In genomic region chr18:63016270-63016669, GRCh38 we compare ENCODE assay signal across 8 cellular contexts.
DNase-seq lines count a peak whose midpoint lies in the region; ATAC-seq and TF ChIP-seq lines count a peak whose summit lies in the region.

No MANE protein-coding gene starts in this region.

- H3K79me1 ChIP-seq in neuronal stem cell (ENCODE audit: low read depth, low read length): no peaks in the 10 kb centered on the region

- H2AFZ ChIP-seq in neuronal stem cell (ENCODE audit: low read length): no peak overlapping the region

- H2BK120ac ChIP-seq in neuronal stem cell (ENCODE audit: low read depth, low read length): no peak overlapping the region

- TF ChIP-seq CTCF in Caco-2 (IDR thresholded peaks at IDR 0.05; ENCODE audit: insufficient read depth in 1 of 2, low read depth in 1 of 2, low read length in 1 of 2, severe bottlenecking in 1 of 2, unreplicated experiment in 1 of 2): peak; percentile 40 to 60
- peak; percentile 74 to 86 (median 81) for TF ChIP-seq CTCF in uterus (IDR thresholded peaks at IDR 0.05)

- H3K4me1 ChIP-seq in Caco-2: no peaks in the 10 kb centered on the region
- no peaks in the 10 kb centered on the region for H3K4me1 ChIP-seq in neuronal stem cell (ENCODE audit: control insufficient read depth in 2 of 2, insufficient read depth in 1 of 2, low read depth in 1 of 2, low read length in 2 of 2)
- no peaks in the 10 kb centered on the region for H3K4me1 ChIP-seq in uterus

- no peaks in the 10 kb centered on the region; the same call in 1 of the 2 replicates for H3K9me3 ChIP-seq in Caco-2
- peaks cover 1 to 16% of the 10 kb centered on the region in 2 donors for H3K9me3 ChIP-seq in neuronal stem cell (replicated peaks in 1 of 2; ENCODE audit: control insufficient read depth in 2 of 2, insufficient read depth in 1 of 2, low read depth in 1 of 2, low read length in 2 of 2)
- H3K9me3 ChIP-seq in uterus: no peaks in the 10 kb centered on the region

- H3K36me3 Mint-ChIP-seq in Caco-2 (ENCODE audit: insufficient read depth, unreplicated experiment): no peaks in the 10 kb centered on the region

- H3K9me3 Mint-ChIP-seq in Caco-2 (ENCODE audit: unreplicated experiment): peaks cover 12% of the 10 kb centered on the region

- no peak overlapping the region for H2BK15ac ChIP-seq in neuronal stem cell (ENCODE audit: low read length)

- H4K91ac ChIP-seq in neuronal stem cell (ENCODE audit: low read depth, low read length, poor library complexity): no peak overlapping the region

- H3K9ac ChIP-seq in neuronal stem cell (ENCODE audit: low read depth, low read length, poor library complexity): no peak overlapping the region

- H3K36me3 ChIP-seq in Caco-2 (ENCODE audit: control insufficient read depth, insufficient read depth, low read length) (no peaks in the 10 kb centered on the region), H7 (replicated peaks; ENCODE audit: control insufficient read depth, insufficient read depth, low read length) (no peaks in the 10 kb centered on the region), neuronal stem cell (replicated peaks in 1 of 2; ENCODE audit: control insufficient read depth in 2 of 2, insufficient read depth in 2 of 2, low read length in 2 of 2) (no peaks in the 10 kb centered on the region), uterus (no peaks in the 10 kb centered on the region)

- H2BK5ac ChIP-seq in neuronal stem cell (ENCODE audit: low read length): no peak overlapping the region

- H3K27me3 ChIP-seq in Caco-2 (replicated peaks; ENCODE audit: control insufficient read depth, insufficient read depth, low read length) (no peaks in the 10 kb centered on the region), H7 (ENCODE audit: control insufficient read depth, insufficient read depth, low read length) (no peaks in the 10 kb centered on the region), neuronal stem cell (ENCODE audit: control insufficient read depth in 3 of 3, insufficient read depth in 3 of 3, low read depth in 1 of 3, low read length in 3 of 3) (no peaks in the 10 kb centered on the region), uterus (no peaks in the 10 kb centered on the region)

- no peak overlapping the region for H3K4me3 Mint-ChIP-seq in Caco-2 (ENCODE audit: unreplicated experiment)

- ATAC-seq in GM18519 (IDR thresholded peaks at IDR 0.05; ENCODE audit: low FRiP score, unreplicated experiment): no peak

- WGBS in neuronal stem cell (ENCODE audit: extremely low coverage in 2 of 2, insufficient read length in 2 of 2, insufficient replicate concordance in 1 of 2), 2 donors: no CpG with 5 or more reads among the region's 4 CpGs

- H4K8ac ChIP-seq in neuronal stem cell (ENCODE audit: low read depth, low read length): no peak overlapping the region

- TF ChIP-seq POLR2A in uterus (IDR thresholded peaks at IDR 0.05): no peak

- H3K4me1 Mint-ChIP-seq in Caco-2 (ENCODE audit: low read depth, unreplicated experiment): no peaks in the 10 kb centered on the region

- intact Hi-C loops in Caco-2 (cut with micrococcal nuclease; ENCODE audit: unreplicated experiment) (loop anchor here (1.0 kb wide), 3 partner anchors 57 to 423 kb away; no protein-coding TSS in a partner anchor), uterus (cut with DNase I; ENCODE audit: low total_unique reads) (no loop called here)

- POLR2A ChIA-PET in Caco-2 (lab: Charles Lee): no interaction called here

- H3K27ac ChIP-seq in neuronal stem cell (replicated peaks; ENCODE audit: low read length) (no peak overlapping the region), uterus (no peak overlapping the region)

- H3K18ac ChIP-seq in neuronal stem cell (ENCODE audit: low read length): no peak overlapping the region

- H3K27ac Mint-ChIP-seq in Caco-2 (ENCODE audit: unreplicated experiment): no peak overlapping the region

- no peak overlapping the region for H3K4ac ChIP-seq in neuronal stem cell (ENCODE audit: low read length)

- CTCF ChIA-PET in Caco-2 (lab: Charles Lee): interaction anchor here (0.6 to 1.7 kb wide), 6 partner anchors 43 to 423 kb away, joined by 3 to 6 read pairs (median 3); no protein-coding TSS in a partner anchor

- no TSS peak for BruUV-seq in Caco-2 (replicated peaks; lab: Mats Ljungman, UMichigan)

- H2BK12ac ChIP-seq in neuronal stem cell (ENCODE audit: low read length): no peak overlapping the region

- H3K23ac ChIP-seq in neuronal stem cell (ENCODE audit: low read depth, low read length, poor library complexity): no peak overlapping the region

- H3K4me3 ChIP-seq in Caco-2 (ENCODE audit: low read depth, low read length): no peak overlapping the region
- H3K4me3 ChIP-seq in H7 (ENCODE audit: insufficient read depth, low read depth, low read length): no peak overlapping the region
- H3K4me3 ChIP-seq in neuronal stem cell (ENCODE audit: low read length in 2 of 2): no peak overlapping the region
- H3K4me3 ChIP-seq in uterus: no peak overlapping the region

- no peak overlapping the region for H2AK5ac ChIP-seq in neuronal stem cell (ENCODE audit: low read depth, low read length)

- peak in 1 of 2 experiments; percentile 40 for DNase-seq in Caco-2
- DNase-seq in H7: peak; percentile 71
- peak; percentile 66 for DNase-seq in NCI-H345 (lab: John Stamatoyannopoulos, UW)
- peak; percentile 37 for DNase-seq in activated CD4-positive, alpha-beta T cell treated with anti-CD3 and anti-CD28 coated beads, Interleukin-2, amount 50 U/mL, for 1 hour
- peak; percentile 46 for DNase-seq in fibroblast of gingiva (ENCODE audit: low read depth)
- peak; percentile 49 for DNase-seq in neuronal stem cell (ENCODE audit: low spot score)
- peak; percentile 58 to 71 for DNase-seq in uterus

- H3K4me2 ChIP-seq in neuronal stem cell (ENCODE audit: insufficient read depth, low read length, poor library complexity, severe bottlenecking): no peak overlapping the region

- no peaks in the 10 kb centered on the region for H3K27me3 Mint-ChIP-seq in Caco-2 (ENCODE audit: insufficient read depth, unreplicated experiment)

- H3K14ac ChIP-seq in neuronal stem cell (ENCODE audit: low read length): no peak overlapping the region
